ENCODE assay signal across 9 cellular contexts in genomic region chr3:38455639-38456430, GRCh38. TPM values are rescaled to one million over a fixed set of nuclear protein-coding genes. Genes with fewer than 3 reads are reported as not detected.
DNase-seq lines count a peak whose midpoint lies in the region; ATAC-seq, FAIRE-seq and TF ChIP-seq lines count a peak whose summit lies in the region.
"Had no signal": no experiment of that assay in that cellular context is flagged by ENCODE, and none has a peak within 500 bp of the region (broad histone marks: within the 10 kb centered on the region; RNA-seq: fewer than 3 reads in every experiment).

No MANE protein-coding gene starts in this region.

- no peaks in the 10 kb centered on the region for H3K36me3 ChIP-seq in suprapubic skin

- TF ChIP-seq CTCF in GM13976 (IDR thresholded peaks at IDR 0.05; ENCODE audit: borderline replicate concordance, control extremely low read depth, extremely low read depth, insufficient read depth, missing control alignments) (no peak), astrocyte of the spinal cord (IDR thresholded peaks at IDR 0.05; ENCODE audit: low read depth, low read length) (no peak), suprapubic skin (IDR thresholded peaks at IDR 0.05) (no peak)

- no peak overlapping the region for H3K27ac ChIP-seq in suprapubic skin

- peak; percentile 55 for DNase-seq in GM13976 (ENCODE audit: low spot score)
- peak; percentile 41 for DNase-seq in HTR-8/SVneo (ENCODE audit: insufficient read length, low spot score)
- peak; percentile 30 for DNase-seq in astrocyte of the spinal cord (ENCODE audit: low read depth, low spot score)
- peak; percentile 47 for DNase-seq in kidney glomerular epithelial cell (lab: John Stamatoyannopoulos, UW)
- DNase-seq in suprapubic skin (ENCODE audit: low spot score in 2 of 2), result no peak
- DNase-seq in NCI-H774 (lab: John Stamatoyannopoulos, UW), result no peak
- no peak for DNase-seq in stimulated activated CD4-positive, alpha-beta T cell treated with anti-CD3 and anti-CD28 coated beads, Interleukin-2, amount 100 ng/mL, for 48 hours

- TF ChIP-seq POLR2A in suprapubic skin (IDR thresholded peaks at IDR 0.05), result no peak

- H3K4me1 ChIP-seq in suprapubic skin, result peaks cover 56% of the 10 kb centered on the region

- no peaks in the 10 kb centered on the region for H3K9me3 ChIP-seq in suprapubic skin

- FAIRE-seq in HTR-8/SVneo (lab: Jason Lieb, UNC), result peak; percentile 13
- FAIRE-seq: TTC549 had no signal

- H3K27me3 ChIP-seq in suprapubic skin, result no peaks in the 10 kb centered on the region

- H3K4me3 ChIP-seq in astrocyte of the spinal cord (ENCODE audit: low read depth, low read length) (peak overlapping the region; percentile 67), suprapubic skin (peak overlapping the region; percentile 79)

- WGBS in suprapubic skin, result 19% methylated on average over 10 of the region's 15 CpGs

- no peak for TF ChIP-seq EP300 in suprapubic skin (IDR thresholded peaks at IDR 0.05)

- in situ Hi-C loops in GM13976 (cut with MboI; ENCODE audit: low sequenced_read_pairs, unreplicated experiment), result no loop called here
- in situ Hi-C loops in astrocyte of the spinal cord (cut with HindIII; ENCODE audit: low sequenced_read_pairs), result no loop called here

- no peak for ATAC-seq in GM21367 (IDR thresholded peaks at IDR 0.05; ENCODE audit: unreplicated experiment)

RNA-seq across cellular contexts. Expression of gene ACVR2B, which starts 2.1 kb away (rescaled TPM):
- total RNA-seq in suprapubic skin, result 1 to 10 TPM; 1.1 to 8.9 (median 3.1) TPM

RNA-seq across cellular contexts. Expression of gene EXOG, which starts 40.3 kb away (rescaled TPM):
- 1 to 10 TPM; 1.4 to 3.9 (median 2.3) TPM for total RNA-seq in suprapubic skin

Comparison
In these comparisons a context has a peak if more than half of its experiments do, and no peak if none do; other contexts are left out.
1. DNase-seq: peak in GM13976 (single experiment), HTR-8/SVneo (single experiment), astrocyte of the spinal cord (single experiment) and kidney glomerular epithelial cell (single experiment); none in suprapubic skin (0 of 2), NCI-H774 (single experiment) and stimulated activated CD4-positive, alpha-beta T cell treated with anti-CD3 and anti-CD28 coated beads, Interleukin-2, amount 100 ng/mL, for 48 hours (0 of 2).